Comparison of ENCODE assay signal across 10 cellular contexts in the genomic region with DNA sequence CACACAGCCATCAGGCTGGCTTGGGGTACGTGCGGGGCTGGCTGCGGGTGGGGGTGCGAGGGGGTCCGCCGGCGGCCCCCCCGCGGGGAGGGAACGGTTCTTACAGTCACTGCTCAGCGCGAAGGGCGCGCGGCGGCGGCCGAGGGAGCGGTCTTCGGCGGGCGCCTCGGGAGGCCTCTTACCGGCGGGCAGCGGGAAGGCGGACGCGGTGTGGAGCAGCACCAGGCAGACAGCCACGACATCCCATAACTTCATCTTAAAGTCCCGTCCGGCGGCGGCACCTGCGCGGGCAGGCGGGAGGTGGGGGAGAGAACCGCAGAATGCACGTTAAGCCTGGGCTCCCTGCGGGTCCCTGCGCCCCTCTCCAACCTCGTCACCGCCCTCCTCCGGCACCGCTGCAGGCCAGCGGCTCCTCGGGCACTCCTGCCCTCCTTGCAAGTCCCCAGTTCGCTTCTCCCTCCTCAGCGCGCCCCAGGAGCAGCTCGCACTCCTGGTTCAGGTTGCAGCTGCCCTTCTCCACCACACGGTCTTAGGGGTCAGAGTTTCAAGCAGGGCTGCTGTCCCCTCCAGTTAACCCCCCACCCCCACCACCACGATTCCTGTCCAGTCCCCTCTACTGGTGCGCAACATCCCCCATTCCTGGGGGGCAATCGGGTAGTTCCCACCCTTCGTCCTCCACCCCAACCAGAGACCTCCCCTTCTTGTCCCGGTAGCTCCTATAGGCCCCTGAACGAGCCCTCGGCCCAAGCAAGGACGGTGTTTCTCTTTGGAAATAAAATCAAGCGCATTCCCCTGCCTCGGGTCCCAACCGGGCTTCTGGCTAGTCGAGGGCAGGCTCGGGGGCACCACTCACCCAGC. TPM values are rescaled to one million over a fixed set of nuclear protein-coding genes. Genes with fewer than 3 reads are reported as not detected.
A peak's percentile ranks its signal among the peaks of the same experiment; 100 is the strongest.
DNase-seq lines count a peak whose midpoint lies in the region; ATAC-seq and TF ChIP-seq lines count a peak whose summit lies in the region.
"Had no signal": no experiment of that assay in that cellular context is flagged by ENCODE, and none has a peak within 500 bp of the region (broad histone marks: within the 10 kb centered on the region; RNA-seq: fewer than 3 reads in every experiment).

No MANE protein-coding gene starts in this region.

- H3K23ac ChIP-seq in mesenchymal stem cell (ENCODE audit: low read length in 2 of 2), result peak overlapping the region in 1 of 2 experiments; percentile 57

- H4K91ac ChIP-seq in mesenchymal stem cell (ENCODE audit: low read length), result peak overlapping the region; percentile 31

- H2AK5ac ChIP-seq in mesenchymal stem cell (ENCODE audit: low read length, severe bottlenecking), result peak overlapping the region; percentile 41

- TF ChIP-seq CTCF in thoracic aorta (IDR thresholded peaks at IDR 0.05), result no peak
- TF ChIP-seq CTCF in RWPE1 (conservative IDR thresholded peaks at IDR 0.05; ENCODE audit: low read depth), result no peak

- H3K27ac ChIP-seq in mesenchymal stem cell (ENCODE audit: low read length, poor library complexity, severe bottlenecking) (no peak overlapping the region), thoracic aorta (no peak overlapping the region), RWPE1 (no peak overlapping the region)
- H3K27ac ChIP-seq: pancreas had no signal

- peak overlapping the region; percentile 52 to 71 for H3K18ac ChIP-seq in mesenchymal stem cell (ENCODE audit: low read depth in 1 of 2, low read length in 2 of 2)

- H3K4me3 ChIP-seq in mesenchymal stem cell (ENCODE audit: insufficient read depth in 1 of 2, low read depth in 1 of 2, low read length in 2 of 2) (peak overlapping the region; percentile 45 to 87), thoracic aorta (peak overlapping the region; percentile 47)
- H3K4me3 ChIP-seq: pancreas had no signal

- 10% methylated on average over 58 of the region's 65 CpGs for WGBS in mesenchymal stem cell

- H3K9me3 ChIP-seq in mesenchymal stem cell (ENCODE audit: control insufficient read depth, low read length) (no peaks in the 10 kb centered on the region), thoracic aorta (no peaks in the 10 kb centered on the region)
- H3K9me3 ChIP-seq: heart left ventricle, pancreas had no signal

- H3K4me2 ChIP-seq in mesenchymal stem cell (ENCODE audit: low read length, poor library complexity, severe bottlenecking), result peak overlapping the region; percentile 82

- H3K4me1 ChIP-seq in mesenchymal stem cell (ENCODE audit: control insufficient read depth, insufficient read depth, low read depth, low read length) (peaks cover 40% of the 10 kb centered on the region), thoracic aorta (ENCODE audit: control insufficient read depth in 1 of 2, low read depth in 2 of 2) (peaks cover 17 to 61% of the 10 kb centered on the region in 2 donors)

- H3K4ac ChIP-seq in mesenchymal stem cell (ENCODE audit: low read depth in 1 of 2, low read length in 2 of 2), result peak overlapping the region in 1 of 2 experiments; percentile 67

- peaks cover 2% of the 10 kb centered on the region for H3K79me1 ChIP-seq in mesenchymal stem cell (replicated peaks; ENCODE audit: low read length, poor library complexity, severe bottlenecking)

- CTCF ChIA-PET in RWPE1 (lab: Yijun Ruan, JAX), result interaction anchor here (0.5 to 1.0 kb wide), 2 partner anchors 358 to 1105 kb away, joined by 4 to 6 read pairs; no protein-coding TSS in a partner anchor

- H2BK120ac ChIP-seq in mesenchymal stem cell (ENCODE audit: low read depth, low read length), result no peak overlapping the region

- DNase-seq in NCI-H1105 treated with DMSO at 0.1 percent for 48 hours (lab: John Stamatoyannopoulos, UW), result peak; percentile 41
- no peak for DNase-seq in NCI-H1105 (lab: John Stamatoyannopoulos, UW)
- DNase-seq in cerebellum (ENCODE audit: low spot score), result peak; percentile 42
- DNase-seq in mesenchymal stem cell, result no peak
- DNase-seq in thoracic aorta (ENCODE audit: low spot score), result no peak
- DNase-seq in GDM1 (lab: John Stamatoyannopoulos, UW), result no peak
- no peak for DNase-seq in RWPE1 (ENCODE audit: low spot score)

- H3K27me3 ChIP-seq in mesenchymal stem cell (ENCODE audit: control insufficient read depth in 1 of 2, insufficient read depth in 1 of 2, low read length in 2 of 2) (peaks cover 6 to 62% of the 10 kb centered on the region in 2 experiments), thoracic aorta (replicated peaks; ENCODE audit: insufficient read depth) (no peaks in the 10 kb centered on the region)

- peak overlapping the region; percentile 88 for H3K9ac ChIP-seq in mesenchymal stem cell (ENCODE audit: low read length)

- H2BK15ac ChIP-seq in mesenchymal stem cell (ENCODE audit: low read depth, poor library complexity, severe bottlenecking), result no peak overlapping the region

- no peak overlapping the region for H4K8ac ChIP-seq in mesenchymal stem cell (ENCODE audit: low read length)

- H3K36me3 ChIP-seq in mesenchymal stem cell (ENCODE audit: control insufficient read depth in 1 of 2, insufficient read depth in 2 of 2, low read depth in 1 of 2, low read length in 2 of 2), result peaks cover 0 to 3% of the 10 kb centered on the region in 2 experiments
- H3K36me3 ChIP-seq in thoracic aorta, result no peaks in the 10 kb centered on the region
- H3K36me3 ChIP-seq: heart left ventricle, pancreas had no signal

- H3K14ac ChIP-seq in mesenchymal stem cell (ENCODE audit: low read length in 2 of 2), result peak overlapping the region in 1 of 2 experiments; percentile 82

- no peak overlapping the region for H2BK5ac ChIP-seq in mesenchymal stem cell (ENCODE audit: low read depth, low read length, poor library complexity, severe bottlenecking)

- ATAC-seq in thoracic aorta (ENCODE audit: insufficient number of reproducible peaks, low FRiP score, low read depth) (no peak), HG03439 (IDR thresholded peaks at IDR 0.05; ENCODE audit: unreplicated experiment) (no peak)
- ATAC-seq: heart left ventricle, pancreas had no signal

- peak overlapping the region; percentile 23 to 29 for H2BK12ac ChIP-seq in mesenchymal stem cell (ENCODE audit: low read length in 2 of 2)

- POLR2A ChIA-PET in RWPE1 (lab: Yijun Ruan, JAX; ENCODE audit: low non-redundant PET), result interaction anchor here (0.6 kb wide), 1 partner anchor 355 kb away, joined by 4 read pairs; no protein-coding TSS in a partner anchor

- H2AFZ ChIP-seq in mesenchymal stem cell (ENCODE audit: low read depth, low read length), result peak overlapping the region; percentile 23

RNA-seq across cellular contexts. Expression of gene GDNF, which starts 5.1 kb away (rescaled TPM):
- total RNA-seq in cerebellum (not detected), thoracic aorta (1 to 10 TPM in 1 of 2 donors, not detected in 1; 1.3 TPM)
- polyA plus RNA-seq in mesenchymal stem cell (2013, experiment 1 of 2), result 7.8 TPM
- polyA plus RNA-seq in mesenchymal stem cell (2013, experiment 2 of 2), result 7.9 TPM

Comparison
In these comparisons a context has a peak if more than half of its experiments do, and no peak if none do; other contexts are left out.
1. DNase-seq: peak in NCI-H1105 treated with DMSO at 0.1 percent for 48 hours (single experiment) and cerebellum (single experiment); none in NCI-H1105 (single experiment), mesenchymal stem cell (single experiment), thoracic aorta (single experiment), GDM1 (single experiment) and RWPE1 (single experiment).